ENCODE assay signal across 23 cellular contexts in genomic region chr22:33806191-33806590, GRCh38.
A peak's percentile ranks its signal among the peaks of the same experiment; 100 is the strongest.
DNase-seq lines count a peak whose midpoint lies in the region; ATAC-seq and TF ChIP-seq lines count a peak whose summit lies in the region.
"Had no signal": no experiment of that assay in that cellular context is flagged by ENCODE, and none has a peak within 500 bp of the region (broad histone marks: within the 10 kb centered on the region; RNA-seq: fewer than 3 reads in every experiment).

No MANE protein-coding gene starts in this region.

- H3K36me3 ChIP-seq in GM23338 (ENCODE audit: insufficient read depth) (no peaks in the 10 kb centered on the region), stomach smooth muscle (ENCODE audit: control insufficient read depth in 2 of 2, insufficient read depth in 2 of 2, low read length in 2 of 2) (no peaks in the 10 kb centered on the region)
- H3K36me3 ChIP-seq: colonic mucosa, gastroesophageal sphincter, thyroid gland had no signal

- CTCF ChIA-PET in activated B cell treated with CpG ODN at 0.5 μM for 24 hours (lab: Charles Lee), result no interaction called here

- peaks cover 5% of the 10 kb centered on the region for H3K27me3 Mint-ChIP-seq in GM23338 (ENCODE audit: insufficient read depth, low read depth, poor library complexity)
- no peaks in the 10 kb centered on the region for H3K27me3 Mint-ChIP-seq in activated B cell treated with CpG ODN at 0.5 μM for 24 hours
- peaks cover 2% of the 10 kb centered on the region for H3K27me3 Mint-ChIP-seq in activated naive CD8-positive, alpha-beta T cell treated with anti-CD3 and anti-CD28 coated beads, Interleukin-2, amount 50 U/mL, for 24 hours

- H3K79me2 ChIP-seq in GM23338 (replicated peaks; ENCODE audit: insufficient read depth), result peaks cover 75% of the 10 kb centered on the region

- POLR2A ChIA-PET in activated B cell treated with CpG ODN at 0.5 μM for 24 hours (lab: Charles Lee), result interaction anchor here (1.4 kb wide), 1 partner anchor 16 kb away, joined by 6 read pairs; no protein-coding TSS in a partner anchor

- H3K27ac ChIP-seq in GM23338 (ENCODE audit: low read depth), result no peak overlapping the region
- no peak overlapping the region for H3K27ac ChIP-seq in stomach smooth muscle (ENCODE audit: low read length)
- H3K27ac ChIP-seq: C4-2B, colonic mucosa, gastroesophageal sphincter, HL-60, thyroid gland had no signal

- H3K27me3 ChIP-seq in GM23338 (ENCODE audit: insufficient read depth), result no peaks in the 10 kb centered on the region
- no peaks in the 10 kb centered on the region for H3K27me3 ChIP-seq in stomach smooth muscle (ENCODE audit: control insufficient read depth in 1 of 2, insufficient read depth in 2 of 2, low read length in 2 of 2)
- H3K27me3 ChIP-seq: colonic mucosa, gastroesophageal sphincter, thyroid gland had no signal

- peaks cover 50% of the 10 kb centered on the region for H4K20me1 ChIP-seq in GM23338 (replicated peaks; ENCODE audit: insufficient read depth)

- no peak for DNase-seq in GM23338 (ENCODE audit: low spot score)
- no peak for DNase-seq in activated B cell treated with CpG ODN at 0.5 μM for 24 hours
- no peak for DNase-seq in SHP77 treated with DMSO at 0.1 percent for 48 hours (lab: John Stamatoyannopoulos, UW)
- DNase-seq in activated naive CD8-positive, alpha-beta T cell treated with anti-CD3 and anti-CD28 coated beads, Interleukin-2, amount 50 U/mL, for 24 hours, result no peak
- no peak for DNase-seq in DMS114 treated with DMSO at 0.1 percent for 48 hours (lab: John Stamatoyannopoulos, UW; ENCODE audit: unreplicated experiment)
- DNase-seq: activated CD8-positive, alpha-beta memory T cell treated with anti-CD3 and anti-CD28 coated beads, Interleukin-2, amount 50 U/mL, for 48 hours; activated naive CD4-positive, alpha-beta T cell; colonic mucosa; DMS79 treated with DMSO at 0.1 percent for 48 hours; KG1; NCI-H1105 treated with DMSO at 0.1 percent for 48 hours; NK-92 treated with Interleukin-12 subunit alpha and Interleukin-12 subunit beta, amount 100 ng/mL, for 24 hours; SHP77; stimulated activated CD4-positive, alpha-beta T cell treated with anti-CD3 and anti-CD28 coated beads, Interleukin-2, amount 100 ng/mL, for 48 hours; T-helper 2 cell; thyroid gland had no signal

- no peaks in the 10 kb centered on the region for H3F3A ChIP-seq in GM23338 (replicated peaks; ENCODE audit: low read depth)

- H3K4me3 Mint-ChIP-seq in GM23338, result no peak overlapping the region
- H3K4me3 Mint-ChIP-seq in activated B cell treated with CpG ODN at 0.5 μM for 24 hours, result peak overlapping the region; percentile 13
- H3K4me3 Mint-ChIP-seq in activated naive CD8-positive, alpha-beta T cell treated with anti-CD3 and anti-CD28 coated beads, Interleukin-2, amount 50 U/mL, for 24 hours, result no peak overlapping the region

- no peaks in the 10 kb centered on the region for H3K9me3 ChIP-seq in stomach smooth muscle (ENCODE audit: control insufficient read depth in 2 of 2, low read length in 2 of 2)
- H3K9me3 ChIP-seq: colonic mucosa, gastroesophageal sphincter, thyroid gland had no signal

- ATAC-seq in GM18861 (IDR thresholded peaks at IDR 0.05; ENCODE audit: unreplicated experiment) (peak; percentile 76), GM23338 (no peak), activated B cell treated with CpG ODN at 0.5 μM for 24 hours (ENCODE audit: low read depth) (peak; percentile 61), HG02981 (IDR thresholded peaks at IDR 0.05; ENCODE audit: unreplicated experiment) (no peak)
- no peak for ATAC-seq in activated naive CD8-positive, alpha-beta T cell treated with anti-CD3 and anti-CD28 coated beads, Interleukin-2, amount 50 U/mL, for 24 hours
- ATAC-seq: gastroesophageal sphincter, sciatic nerve had no signal

- H3K4me1 Mint-ChIP-seq in GM23338 (peaks cover 51% of the 10 kb centered on the region), activated B cell treated with CpG ODN at 0.5 μM for 24 hours (peaks cover 42% of the 10 kb centered on the region)
- no peaks in the 10 kb centered on the region for H3K4me1 Mint-ChIP-seq in activated naive CD8-positive, alpha-beta T cell treated with anti-CD3 and anti-CD28 coated beads, Interleukin-2, amount 50 U/mL, for 24 hours

- H3K9me3 Mint-ChIP-seq in GM23338 (peaks cover 4% of the 10 kb centered on the region), activated B cell treated with CpG ODN at 0.5 μM for 24 hours (no peaks in the 10 kb centered on the region)
- peaks cover 21% of the 10 kb centered on the region for H3K9me3 Mint-ChIP-seq in activated naive CD8-positive, alpha-beta T cell treated with anti-CD3 and anti-CD28 coated beads, Interleukin-2, amount 50 U/mL, for 24 hours

- intact Hi-C loops in activated B cell treated with CpG ODN at 0.5 μM for 24 hours (cut with micrococcal nuclease), result no loop called here

- H3K9ac ChIP-seq in stomach smooth muscle (ENCODE audit: low read length in 2 of 2), result no peak overlapping the region

- no peak for TF ChIP-seq CTCF in GM23338 (conservative IDR thresholded peaks at IDR 0.05; ENCODE audit: low read depth in 2 of 2)
- no peak for TF ChIP-seq CTCF in activated B cell treated with CpG ODN at 0.5 μM for 24 hours (IDR thresholded peaks at IDR 0.05)

- peaks cover 36% of the 10 kb centered on the region for H3K4me1 ChIP-seq in GM23338 (ENCODE audit: insufficient read depth)
- peaks cover 35% of the 10 kb centered on the region for H3K4me1 ChIP-seq in stomach smooth muscle (ENCODE audit: control insufficient read depth, insufficient read depth, low read length)
- H3K4me1 ChIP-seq: colonic mucosa, thyroid gland had no signal

- no peak overlapping the region for H2AFZ ChIP-seq in GM23338

- no peaks in the 10 kb centered on the region for H3K9me2 ChIP-seq in GM23338 (ENCODE audit: insufficient read depth)

- H3K27ac Mint-ChIP-seq in GM23338, result peak overlapping the region; percentile 27; the same call in 1 of the 2 replicates
- peak overlapping the region; percentile 3 for H3K27ac Mint-ChIP-seq in activated B cell treated with CpG ODN at 0.5 μM for 24 hours
- H3K27ac Mint-ChIP-seq in activated naive CD8-positive, alpha-beta T cell treated with anti-CD3 and anti-CD28 coated beads, Interleukin-2, amount 50 U/mL, for 24 hours, result no peak overlapping the region

- H3K36me3 Mint-ChIP-seq in GM23338 (ENCODE audit: low read depth) (peaks cover 12% of the 10 kb centered on the region), activated B cell treated with CpG ODN at 0.5 μM for 24 hours (ENCODE audit: low read depth) (peaks cover 6% of the 10 kb centered on the region)
- peaks cover 2% of the 10 kb centered on the region for H3K36me3 Mint-ChIP-seq in activated naive CD8-positive, alpha-beta T cell treated with anti-CD3 and anti-CD28 coated beads, Interleukin-2, amount 50 U/mL, for 24 hours (ENCODE audit: low read depth)

- H3K4me3 ChIP-seq in GM23338 (no peak overlapping the region), stomach smooth muscle (ENCODE audit: low read length in 2 of 2) (peak overlapping the region; percentile 26 to 35)
- H3K4me3 ChIP-seq: colonic mucosa, gastroesophageal sphincter, thyroid gland had no signal

- no peak overlapping the region for H3K4me2 ChIP-seq in GM23338

TF ChIP-seq in GM23338, 12 proteins besides CTCF, POLR2A, EP300 and RAD21 (continues in another document):
- TF ChIP-seq ZNF331 (CRISPR knock-in tag; IDR thresholded peaks at IDR 0.05; ENCODE audit: low read depth), result no peak
- TF ChIP-seq STAT1 (IDR thresholded peaks at IDR 0.05; ENCODE audit: unreplicated experiment), result no peak
- TF ChIP-seq CREB1 (CRISPR knock-in tag; IDR thresholded peaks at IDR 0.05; ENCODE audit: low read depth), result no peak
- TF ChIP-seq EZH2 (IDR thresholded peaks at IDR 0.05; ENCODE audit: low read depth, unreplicated experiment), result no peak
- TF ChIP-seq REST (IDR thresholded peaks at IDR 0.05; ENCODE audit: unreplicated experiment), result no peak
- no peak for TF ChIP-seq NANOG (IDR thresholded peaks at IDR 0.05; ENCODE audit: borderline replicate concordance)
- TF ChIP-seq EZH2phosphoT487 (IDR thresholded peaks at IDR 0.05; ENCODE audit: unreplicated experiment), result no peak
- no peak for TF ChIP-seq ZNF114 (CRISPR knock-in tag; IDR thresholded peaks at IDR 0.05)
- TF ChIP-seq JUNB (IDR thresholded peaks at IDR 0.05; ENCODE audit: unreplicated experiment), result no peak
- TF ChIP-seq ETS1 (IDR thresholded peaks at IDR 0.05), result no peak
- no peak for TF ChIP-seq POLR2AphosphoS5 (IDR thresholded peaks at IDR 0.05; ENCODE audit: low read depth)

Comparison
In these comparisons a context has a peak if more than half of its experiments do, and no peak if none do; other contexts are left out.
1. ATAC-seq: peak in GM18861 (single experiment) and activated B cell treated with CpG ODN at 0.5 μM for 24 hours (single experiment); none in GM23338 (single experiment), HG02981 (single experiment) and activated naive CD8-positive, alpha-beta T cell treated with anti-CD3 and anti-CD28 coated beads, Interleukin-2, amount 50 U/mL, for 24 hours (single experiment).